ENCODE assay signal across 12 cellular contexts in the genomic region with DNA sequence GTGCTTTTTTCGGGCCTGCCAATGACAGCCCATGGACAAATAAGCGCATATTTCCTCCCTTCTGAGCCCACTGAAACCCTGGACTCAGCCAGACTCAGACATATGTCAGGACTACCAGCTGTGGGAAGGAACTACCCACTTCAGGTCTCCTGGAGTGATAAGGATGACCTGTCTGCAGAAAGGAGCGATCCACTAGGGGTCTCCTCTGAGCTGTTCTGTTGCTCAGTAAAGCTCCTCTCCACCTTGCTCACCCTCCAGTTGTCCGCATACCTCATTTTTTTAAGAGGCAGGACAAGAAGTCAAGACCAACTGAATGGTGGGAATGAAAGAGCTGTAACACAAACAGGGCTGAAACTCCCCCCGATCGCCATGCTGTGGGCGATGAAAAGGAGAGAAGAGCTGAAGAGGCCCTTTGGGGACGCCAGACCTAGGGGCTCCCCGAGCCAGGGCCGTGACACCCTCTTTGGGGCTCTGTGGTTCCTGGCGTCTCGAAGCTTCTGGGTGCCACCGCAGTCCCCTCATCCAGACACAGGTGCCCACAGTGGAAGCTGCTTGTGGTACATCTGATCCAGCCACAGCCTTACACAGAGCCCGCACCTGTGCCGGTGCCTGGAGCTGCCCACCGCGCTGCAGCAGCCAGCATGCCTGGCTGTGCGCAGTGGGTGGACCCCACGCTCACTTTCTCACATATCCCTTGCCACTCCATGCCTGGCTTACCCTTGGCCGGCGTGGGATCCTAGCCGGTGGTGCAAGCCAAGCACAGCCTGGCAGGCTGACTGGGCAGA.
DNase-seq lines count a peak whose midpoint lies in the region; FAIRE-seq and TF ChIP-seq lines count a peak whose summit lies in the region.
"Had no signal": no experiment of that assay in that cellular context is flagged by ENCODE, and none has a peak within 500 bp of the region (broad histone marks: within the 10 kb centered on the region; RNA-seq: fewer than 3 reads in every experiment).

No MANE protein-coding gene starts in this region.

- no peak for FAIRE-seq in kidney (lab: Jason Lieb, UNC)

- DNase-seq in D341Med (ENCODE audit: low spot score) (peak; percentile 41), HPDE6-E6E7 (ENCODE audit: extremely low spot score) (peak; percentile 16), SK-N-DZ (ENCODE audit: low spot score) (peak; percentile 41), kidney (peak; percentile 52), LoVo (ENCODE audit: low spot score) (no peak)
- no peak for DNase-seq in activated T-helper 1 cell treated with anti-CD3 and anti-CD28 coated beads, Interleukin-12 subunit alpha, Interleukin-12 subunit beta, Interleukin-2, Interleukin-4 antibody, amounts not matched to agents 30 ng/mL and 10 ng/mL and 1 ng/mL, durations not matched to agents 14 hours and 24 hours and 36 hours (ENCODE audit: low spot score)
- DNase-seq in stimulated activated CD4-positive, alpha-beta T cell treated with anti-CD3 and anti-CD28 coated beads, Interleukin-2, amount 100 ng/mL, for 48 hours: no peak
- DNase-seq in stimulated activated CD4-positive, alpha-beta T cell treated with anti-CD3 and anti-CD28 coated beads, Interleukin-15, amount 100 ng/mL, for 24 hours: no peak
- DNase-seq: activated CD8-positive, alpha-beta memory T cell treated with anti-CD3 and anti-CD28 coated beads, Interleukin-2, amount 50 U/mL, for 4 hours; stimulated activated CD4-positive, alpha-beta T cell treated with anti-CD3 and anti-CD28 coated beads, Interleukin-2, amount 100 ng/mL, for 24 hours had no signal

- no peak overlapping the region for H3K9ac ChIP-seq in kidney (ENCODE audit: low read length in 2 of 2)

- H3K36me3 Mint-ChIP-seq in activated T-helper 1 cell treated with anti-CD3 and anti-CD28 coated beads, Interleukin-12 subunit alpha, Interleukin-12 subunit beta, Interleukin-2, Interleukin-4 antibody, amounts not matched to agents 30 ng/mL and 10 ng/mL and 1 ng/mL, durations not matched to agents 14 hours and 24 hours and 36 hours (ENCODE audit: low read depth): no peaks in the 10 kb centered on the region

- no peaks in the 10 kb centered on the region for H3K4me1 ChIP-seq in kidney (ENCODE audit: control insufficient read depth in 1 of 2, insufficient read depth in 1 of 2, low read depth in 1 of 2, low read length in 2 of 2)
- H3K4me1 ChIP-seq: SJSA1, tibial nerve had no signal

- no peaks in the 10 kb centered on the region for H3K4me1 Mint-ChIP-seq in activated T-helper 1 cell treated with anti-CD3 and anti-CD28 coated beads, Interleukin-12 subunit alpha, Interleukin-12 subunit beta, Interleukin-2, Interleukin-4 antibody, amounts not matched to agents 30 ng/mL and 10 ng/mL and 1 ng/mL, durations not matched to agents 14 hours and 24 hours and 36 hours (ENCODE audit: low read depth)

- no peak for TF ChIP-seq CTCF in kidney (IDR thresholded peaks at IDR 0.05; ENCODE audit: borderline replicate concordance, extremely low read depth, insufficient read depth)

- H3K9me3 Mint-ChIP-seq in activated T-helper 1 cell treated with anti-CD3 and anti-CD28 coated beads, Interleukin-12 subunit alpha, Interleukin-12 subunit beta, Interleukin-2, Interleukin-4 antibody, amounts not matched to agents 30 ng/mL and 10 ng/mL and 1 ng/mL, durations not matched to agents 14 hours and 24 hours and 36 hours: no peaks in the 10 kb centered on the region

- no peak overlapping the region for H3K27ac ChIP-seq in kidney (ENCODE audit: low read depth in 2 of 2, low read length in 2 of 2)
- H3K27ac ChIP-seq: SJSA1, tibial nerve had no signal

- no peaks in the 10 kb centered on the region for H3K9me3 ChIP-seq in kidney (ENCODE audit: control insufficient read depth in 1 of 2, low read length in 2 of 2)
- H3K9me3 ChIP-seq: SJSA1, tibial nerve had no signal

- no peaks in the 10 kb centered on the region for H3K36me3 ChIP-seq in kidney (ENCODE audit: control insufficient read depth in 1 of 2, insufficient read depth in 2 of 2, low read length in 2 of 2)
- H3K36me3 ChIP-seq: SJSA1, tibial nerve had no signal

- intact Hi-C loops in kidney (cut with DNase I): no loop called here
- intact Hi-C loops in activated T-helper 1 cell treated with anti-CD3 and anti-CD28 coated beads, Interleukin-12 subunit alpha, Interleukin-12 subunit beta, Interleukin-2, Interleukin-4 antibody, amounts not matched to agents 30 ng/mL and 10 ng/mL and 1 ng/mL, durations not matched to agents 14 hours and 24 hours and 36 hours (cut with micrococcal nuclease): no loop called here

- no peak overlapping the region for H3K27ac Mint-ChIP-seq in activated T-helper 1 cell treated with anti-CD3 and anti-CD28 coated beads, Interleukin-12 subunit alpha, Interleukin-12 subunit beta, Interleukin-2, Interleukin-4 antibody, amounts not matched to agents 30 ng/mL and 10 ng/mL and 1 ng/mL, durations not matched to agents 14 hours and 24 hours and 36 hours

- H3K27me3 Mint-ChIP-seq in activated T-helper 1 cell treated with anti-CD3 and anti-CD28 coated beads, Interleukin-12 subunit alpha, Interleukin-12 subunit beta, Interleukin-2, Interleukin-4 antibody, amounts not matched to agents 30 ng/mL and 10 ng/mL and 1 ng/mL, durations not matched to agents 14 hours and 24 hours and 36 hours (ENCODE audit: insufficient read depth): no peaks in the 10 kb centered on the region

- no peak overlapping the region for H3K4me3 ChIP-seq in kidney (ENCODE audit: low read length in 2 of 2)
- H3K4me3 ChIP-seq: SJSA1, tibial nerve had no signal

- no peak overlapping the region for H3K4me3 Mint-ChIP-seq in activated T-helper 1 cell treated with anti-CD3 and anti-CD28 coated beads, Interleukin-12 subunit alpha, Interleukin-12 subunit beta, Interleukin-2, Interleukin-4 antibody, amounts not matched to agents 30 ng/mL and 10 ng/mL and 1 ng/mL, durations not matched to agents 14 hours and 24 hours and 36 hours

Comparison
In these comparisons a context has a peak if more than half of its experiments do, and no peak if none do; other contexts are left out.
1. DNase-seq: peak in D341Med (single experiment), HPDE6-E6E7 (single experiment), SK-N-DZ (single experiment) and kidney (single experiment); none in LoVo (single experiment), activated T-helper 1 cell treated with anti-CD3 and anti-CD28 coated beads, Interleukin-12 subunit alpha, Interleukin-12 subunit beta, Interleukin-2, Interleukin-4 antibody, amounts not matched to agents 30 ng/mL and 10 ng/mL and 1 ng/mL, durations not matched to agents 14 hours and 24 hours and 36 hours (single experiment), stimulated activated CD4-positive, alpha-beta T cell treated with anti-CD3 and anti-CD28 coated beads, Interleukin-2, amount 100 ng/mL, for 48 hours (0 of 2) and stimulated activated CD4-positive, alpha-beta T cell treated with anti-CD3 and anti-CD28 coated beads, Interleukin-15, amount 100 ng/mL, for 24 hours (single experiment).